In the genomic region with DNA sequence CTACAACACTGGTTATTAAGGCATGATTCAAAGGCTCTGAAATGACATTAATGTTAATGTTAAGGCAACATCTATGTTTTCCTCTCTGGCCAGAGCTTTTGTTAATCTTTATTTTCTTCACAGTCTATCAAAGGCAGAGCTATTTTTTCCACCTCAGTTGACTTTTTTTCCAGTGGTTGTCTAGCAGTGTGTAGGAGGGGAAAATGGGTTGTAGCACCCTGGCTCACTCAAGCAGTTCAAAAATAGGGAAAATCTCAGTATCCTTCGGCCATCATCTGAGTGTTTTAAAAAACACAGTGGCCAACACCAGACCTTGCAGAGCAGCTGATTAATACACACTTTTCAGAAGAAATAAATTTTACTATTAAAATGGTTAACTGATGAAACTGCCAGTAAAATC, we compare ENCODE assay signal across 20 cellular contexts. TPM values are rescaled to one million over a fixed set of nuclear protein-coding genes. Genes with fewer than 3 reads are reported as not detected.
A peak's percentile ranks its signal among the peaks of the same experiment; 100 is the strongest.
DNase-seq lines count a peak whose midpoint lies in the region; ATAC-seq lines count a peak whose summit lies in the region.
"Had no signal": no experiment of that assay in that cellular context is flagged by ENCODE, and none has a peak within 500 bp of the region (broad histone marks: within the 10 kb centered on the region; RNA-seq: fewer than 3 reads in every experiment).

No MANE protein-coding gene starts in this region.

- DNase-seq in activated T-cell treated with anti-CD3 and anti-CD28 coated beads, Interleukin-2, amount 50 U/mL, for 72 hours = no peak
- no peak for DNase-seq in activated T-cell treated with anti-CD3 and anti-CD28 coated beads for 4 hours
- DNase-seq in activated T-helper 1 cell treated with anti-CD3 and anti-CD28 coated beads, Interleukin-12 subunit alpha, Interleukin-12 subunit beta, Interleukin-2, Interleukin-4 antibody, amounts not matched to agents 30 ng/mL and 10 ng/mL and 1 ng/mL, durations not matched to agents 14 hours and 24 hours and 36 hours (ENCODE audit: low spot score) = no peak
- DNase-seq in right cardiac atrium = no peak
- no peak for DNase-seq in superior temporal gyrus (ENCODE audit: extremely low spot score)
- DNase-seq in NCI-H1417 treated with DMSO at 0.1 percent for 48 hours (lab: John Stamatoyannopoulos, UW) = no peak
- DNase-seq: body of pancreas; dorsolateral prefrontal cortex; EL; H7; mucosa of descending colon; NCI-H187 treated with DMSO at 0.1 percent for 48 hours; NCI-H526; pancreas; PC-9; stimulated activated CD4-positive, alpha-beta T cell treated with anti-CD3 and anti-CD28 coated beads, Interleukin-4, amount 100 ng/mL, for 4 hours had no signal

- no peak overlapping the region for H3K27ac ChIP-seq in right cardiac atrium (ENCODE audit: low read length)
- H3K27ac ChIP-seq: body of pancreas, dorsolateral prefrontal cortex, hepatocyte, pancreas, PC-9 had no signal

- peaks cover 2% of the 10 kb centered on the region for H3K4me1 ChIP-seq in right cardiac atrium (ENCODE audit: control insufficient read depth, insufficient read depth, low read length)

- H3K36me3 Mint-ChIP-seq in activated T-cell treated with anti-CD3 and anti-CD28 coated beads, Interleukin-2, amount 50 U/mL, for 72 hours (ENCODE audit: insufficient read depth in 2 of 2) = peaks cover 12 to 33% of the 10 kb centered on the region in 2 donors
- peaks cover 60% of the 10 kb centered on the region for H3K36me3 Mint-ChIP-seq in activated T-helper 1 cell treated with anti-CD3 and anti-CD28 coated beads, Interleukin-12 subunit alpha, Interleukin-12 subunit beta, Interleukin-2, Interleukin-4 antibody, amounts not matched to agents 30 ng/mL and 10 ng/mL and 1 ng/mL, durations not matched to agents 14 hours and 24 hours and 36 hours (ENCODE audit: low read depth)
- H3K36me3 Mint-ChIP-seq in stimulated activated naive CD8-positive, alpha-beta T cell treated with anti-CD3 and anti-CD28 coated beads, Interleukin-15, Interleukin-2, amounts not matched to agents 100 ng/mL and 50 ng/mL, for 24 hours (ENCODE audit: low read depth) = peaks cover 70% of the 10 kb centered on the region

- H3K4me1 Mint-ChIP-seq in activated T-cell treated with anti-CD3 and anti-CD28 coated beads, Interleukin-2, amount 50 U/mL, for 72 hours (ENCODE audit: low read depth) = peaks cover 63% of the 10 kb centered on the region
- H3K4me1 Mint-ChIP-seq in activated T-helper 1 cell treated with anti-CD3 and anti-CD28 coated beads, Interleukin-12 subunit alpha, Interleukin-12 subunit beta, Interleukin-2, Interleukin-4 antibody, amounts not matched to agents 30 ng/mL and 10 ng/mL and 1 ng/mL, durations not matched to agents 14 hours and 24 hours and 36 hours (ENCODE audit: low read depth) = peaks cover 65% of the 10 kb centered on the region
- peaks cover 72% of the 10 kb centered on the region for H3K4me1 Mint-ChIP-seq in stimulated activated naive CD8-positive, alpha-beta T cell treated with anti-CD3 and anti-CD28 coated beads, Interleukin-15, Interleukin-2, amounts not matched to agents 100 ng/mL and 50 ng/mL, for 24 hours (ENCODE audit: low read depth)

- intact Hi-C loops in activated T-helper 1 cell treated with anti-CD3 and anti-CD28 coated beads, Interleukin-12 subunit alpha, Interleukin-12 subunit beta, Interleukin-2, Interleukin-4 antibody, amounts not matched to agents 30 ng/mL and 10 ng/mL and 1 ng/mL, durations not matched to agents 14 hours and 24 hours and 36 hours (cut with micrococcal nuclease) = loop anchor here (1.0 to 2.0 kb wide), 4 partner anchors 8 to 19 kb away; no protein-coding TSS in a partner anchor
- intact Hi-C loops in right cardiac atrium (cut with DNase I) = no loop called here

- H3K4me3 Mint-ChIP-seq in activated T-cell treated with anti-CD3 and anti-CD28 coated beads, Interleukin-2, amount 50 U/mL, for 72 hours = peak overlapping the region; percentile 42 to 82
- H3K4me3 Mint-ChIP-seq in activated T-helper 1 cell treated with anti-CD3 and anti-CD28 coated beads, Interleukin-12 subunit alpha, Interleukin-12 subunit beta, Interleukin-2, Interleukin-4 antibody, amounts not matched to agents 30 ng/mL and 10 ng/mL and 1 ng/mL, durations not matched to agents 14 hours and 24 hours and 36 hours = peak overlapping the region; percentile 45
- peak overlapping the region; percentile 69 for H3K4me3 Mint-ChIP-seq in stimulated activated naive CD8-positive, alpha-beta T cell treated with anti-CD3 and anti-CD28 coated beads, Interleukin-15, Interleukin-2, amounts not matched to agents 100 ng/mL and 50 ng/mL, for 24 hours
- H3K4me3 Mint-ChIP-seq: WTC11 had no signal

- peak overlapping the region; percentile 66 for H3K27ac Mint-ChIP-seq in activated T-cell treated with anti-CD3 and anti-CD28 coated beads, Interleukin-2, amount 50 U/mL, for 72 hours
- H3K27ac Mint-ChIP-seq in activated T-helper 1 cell treated with anti-CD3 and anti-CD28 coated beads, Interleukin-12 subunit alpha, Interleukin-12 subunit beta, Interleukin-2, Interleukin-4 antibody, amounts not matched to agents 30 ng/mL and 10 ng/mL and 1 ng/mL, durations not matched to agents 14 hours and 24 hours and 36 hours = peak overlapping the region; percentile 85
- peak overlapping the region; percentile 96 for H3K27ac Mint-ChIP-seq in stimulated activated naive CD8-positive, alpha-beta T cell treated with anti-CD3 and anti-CD28 coated beads, Interleukin-15, Interleukin-2, amounts not matched to agents 100 ng/mL and 50 ng/mL, for 24 hours
- H3K27ac Mint-ChIP-seq: WTC11 had no signal

- H3K27me3 Mint-ChIP-seq in activated T-cell treated with anti-CD3 and anti-CD28 coated beads, Interleukin-2, amount 50 U/mL, for 72 hours (ENCODE audit: low read depth) = no peaks in the 10 kb centered on the region
- no peaks in the 10 kb centered on the region for H3K27me3 Mint-ChIP-seq in activated T-helper 1 cell treated with anti-CD3 and anti-CD28 coated beads, Interleukin-12 subunit alpha, Interleukin-12 subunit beta, Interleukin-2, Interleukin-4 antibody, amounts not matched to agents 30 ng/mL and 10 ng/mL and 1 ng/mL, durations not matched to agents 14 hours and 24 hours and 36 hours (ENCODE audit: insufficient read depth)
- no peaks in the 10 kb centered on the region for H3K27me3 Mint-ChIP-seq in stimulated activated naive CD8-positive, alpha-beta T cell treated with anti-CD3 and anti-CD28 coated beads, Interleukin-15, Interleukin-2, amounts not matched to agents 100 ng/mL and 50 ng/mL, for 24 hours

- H3K27me3 ChIP-seq in right cardiac atrium (ENCODE audit: control insufficient read depth, insufficient read depth) = no peaks in the 10 kb centered on the region
- H3K27me3 ChIP-seq: body of pancreas, dorsolateral prefrontal cortex, hepatocyte, pancreas had no signal

- peak overlapping the region; percentile 20 for H3K4me3 ChIP-seq in right cardiac atrium (ENCODE audit: low read length)
- H3K4me3 ChIP-seq: body of pancreas, dorsolateral prefrontal cortex, hepatocyte, mucosa of descending colon, pancreas, PC-9 had no signal

- peak; percentile 59 to 60 for ATAC-seq in activated T-cell treated with anti-CD3 and anti-CD28 coated beads, Interleukin-2, amount 50 U/mL, for 72 hours (replicated peaks in 1 of 2)
- ATAC-seq in right cardiac atrium (peak in 1 of 2 donors; percentile 41), GM21576 (IDR thresholded peaks at IDR 0.05; ENCODE audit: unreplicated experiment) (no peak)
- ATAC-seq: body of pancreas, mucosa of descending colon, pancreas, WTC11 had no signal

- no peaks in the 10 kb centered on the region for H3K9me3 Mint-ChIP-seq in activated T-cell treated with anti-CD3 and anti-CD28 coated beads, Interleukin-2, amount 50 U/mL, for 72 hours
- H3K9me3 Mint-ChIP-seq in activated T-helper 1 cell treated with anti-CD3 and anti-CD28 coated beads, Interleukin-12 subunit alpha, Interleukin-12 subunit beta, Interleukin-2, Interleukin-4 antibody, amounts not matched to agents 30 ng/mL and 10 ng/mL and 1 ng/mL, durations not matched to agents 14 hours and 24 hours and 36 hours = no peaks in the 10 kb centered on the region
- no peaks in the 10 kb centered on the region for H3K9me3 Mint-ChIP-seq in stimulated activated naive CD8-positive, alpha-beta T cell treated with anti-CD3 and anti-CD28 coated beads, Interleukin-15, Interleukin-2, amounts not matched to agents 100 ng/mL and 50 ng/mL, for 24 hours
- H3K9me3 Mint-ChIP-seq: WTC11 had no signal

- no peaks in the 10 kb centered on the region for H3K9me3 ChIP-seq in right cardiac atrium (ENCODE audit: control insufficient read depth, low read length)
- H3K9me3 ChIP-seq: body of pancreas, mucosa of descending colon, pancreas had no signal

- WGBS in right cardiac atrium = 52% methylated on average over 1 of the region's 1 CpG

RNA-seq across cellular contexts. Expression of a gene that starts 21.4 kb away (rescaled TPM):
- 100 to 1,000 TPM; 159 to 191 TPM for total RNA-seq in activated T-cell treated with anti-CD3 and anti-CD28 coated beads, Interleukin-2, amount 50 U/mL, for 72 hours
- 213 and 235 TPM in 2 replicates for total RNA-seq in activated T-helper 1 cell treated with anti-CD3 and anti-CD28 coated beads, Interleukin-12 subunit alpha, Interleukin-12 subunit beta, Interleukin-2, Interleukin-4 antibody, amounts not matched to agents 30 ng/mL and 10 ng/mL and 1 ng/mL, durations not matched to agents 14 hours and 24 hours and 36 hours
- 10 to 100 TPM; 36.6 to 45.0 (median 43.0) TPM for total RNA-seq in right cardiac atrium
- 18.0 TPM for polyA plus RNA-seq in right cardiac atrium
